In genomic region chrX:46903458-46904242, GRCh38 we compare ENCODE assay signal across 1 cellular context.
TF ChIP-seq lines count a peak whose summit lies in the region.

No MANE protein-coding gene starts in this region.

TF ChIP-seq in HepG2, 621 proteins besides CTCF, POLR2A, EP300 and RAD21 (continued from another document and continues in another):
- TF ChIP-seq, protein P1, sequence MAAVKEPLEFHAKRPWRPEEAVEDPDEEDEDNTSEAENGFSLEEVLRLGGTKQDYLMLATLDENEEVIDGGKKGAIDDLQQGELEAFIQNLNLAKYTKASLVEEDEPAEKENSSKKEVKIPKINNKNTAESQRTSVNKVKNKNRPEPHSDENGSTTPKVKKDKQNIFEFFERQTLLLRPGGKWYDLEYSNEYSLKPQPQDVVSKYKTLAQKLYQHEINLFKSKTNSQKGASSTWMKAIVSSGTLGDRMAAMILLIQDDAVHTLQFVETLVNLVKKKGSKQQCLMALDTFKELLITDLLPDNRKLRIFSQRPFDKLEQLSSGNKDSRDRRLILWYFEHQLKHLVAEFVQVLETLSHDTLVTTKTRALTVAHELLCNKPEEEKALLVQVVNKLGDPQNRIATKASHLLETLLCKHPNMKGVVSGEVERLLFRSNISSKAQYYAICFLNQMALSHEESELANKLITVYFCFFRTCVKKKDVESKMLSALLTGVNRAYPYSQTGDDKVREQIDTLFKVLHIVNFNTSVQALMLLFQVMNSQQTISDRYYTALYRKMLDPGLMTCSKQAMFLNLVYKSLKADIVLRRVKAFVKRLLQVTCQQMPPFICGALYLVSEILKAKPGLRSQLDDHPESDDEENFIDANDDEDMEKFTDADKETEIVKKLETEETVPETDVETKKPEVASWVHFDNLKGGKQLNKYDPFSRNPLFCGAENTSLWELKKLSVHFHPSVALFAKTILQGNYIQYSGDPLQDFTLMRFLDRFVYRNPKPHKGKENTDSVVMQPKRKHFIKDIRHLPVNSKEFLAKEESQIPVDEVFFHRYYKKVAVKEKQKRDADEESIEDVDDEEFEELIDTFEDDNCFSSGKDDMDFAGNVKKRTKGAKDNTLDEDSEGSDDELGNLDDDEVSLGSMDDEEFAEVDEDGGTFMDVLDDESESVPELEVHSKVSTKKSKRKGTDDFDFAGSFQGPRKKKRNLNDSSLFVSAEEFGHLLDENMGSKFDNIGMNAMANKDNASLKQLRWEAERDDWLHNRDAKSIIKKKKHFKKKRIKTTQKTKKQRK (IDR thresholded peaks at IDR 0.05; ENCODE audit: low read length), result no peak
- TF ChIP-seq ZNF776 (CRISPR knock-in tag; IDR thresholded peaks at IDR 0.05) (no peak), ZBTB38 (CRISPR knock-in tag; IDR thresholded peaks at IDR 0.05) (peak; percentile 50; the same call in 1 of the 2 replicates), MYNN (CRISPR knock-in tag; IDR thresholded peaks at IDR 0.05; ENCODE audit: low read depth) (no peak), ASH2L (IDR thresholded peaks at IDR 0.05; ENCODE audit: insufficient read length, low read depth, low read length) (peak; percentile 39), XRCC5 (optimal IDR thresholded peaks at IDR 0.05; ENCODE audit: low read length) (peak; percentile 32), SRSF1 (optimal IDR thresholded peaks at IDR 0.05; ENCODE audit: low read depth, low read length) (no peak), ZNF333 (CRISPR knock-in tag; IDR thresholded peaks at IDR 0.05; ENCODE audit: borderline replicate concordance) (no peak), SETDB1 (CRISPR knock-in tag; IDR thresholded peaks at IDR 0.05; ENCODE audit: borderline replicate concordance) (no peak), ARNT (IDR thresholded peaks at IDR 0.05) (no peak), ZNF687 (CRISPR knock-in tag; IDR thresholded peaks at IDR 0.05) (peak; percentile 80), ZZZ3 (CRISPR knock-in tag; IDR thresholded peaks at IDR 0.05; ENCODE audit: borderline replicate concordance) (no peak), ZNF263 (CRISPR knock-in tag; IDR thresholded peaks at IDR 0.05) (peak; percentile 81), MXI1 (IDR thresholded peaks at IDR 0.05; ENCODE audit: borderline replicate concordance, low read depth, low read length) (peak; percentile 29; the same call in 1 of the 3 replicates), MIER2 (CRISPR knock-in tag; IDR thresholded peaks at IDR 0.05) (no peak), TRIM24 (CRISPR knock-in tag; IDR thresholded peaks at IDR 0.05) (no peak), KDM5B (CRISPR knock-in tag; IDR thresholded peaks at IDR 0.05; ENCODE audit: borderline replicate concordance) (0 out of 2 replicates have a peak, but pooled peaks have one; percentile 32), ZNF496 (CRISPR knock-in tag; IDR thresholded peaks at IDR 0.05; ENCODE audit: insufficient replicate concordance) (no peak), SIX1 (CRISPR knock-in tag; IDR thresholded peaks at IDR 0.05; ENCODE audit: borderline replicate concordance) (no peak), ZIK1 (CRISPR knock-in tag; IDR thresholded peaks at IDR 0.05; ENCODE audit: borderline replicate concordance, low read depth) (no peak), ZNF562 (CRISPR knock-in tag; IDR thresholded peaks at IDR 0.05; ENCODE audit: borderline replicate concordance) (no peak), FOXA3 (CRISPR knock-in tag; IDR thresholded peaks at IDR 0.05) (no peak), PTBP1 (IDR thresholded peaks at IDR 0.05; ENCODE audit: low read depth, low read length, poor library complexity, severe bottlenecking) (no peak), ZNF83 (CRISPR knock-in tag; IDR thresholded peaks at IDR 0.05; ENCODE audit: borderline replicate concordance) (no peak), ZFP36L2 (CRISPR knock-in tag; IDR thresholded peaks at IDR 0.05) (no peak), MBNL3 (CRISPR knock-in tag; conservative IDR thresholded peaks at IDR 0.05) (no peak), ZNF260 (CRISPR knock-in tag; IDR thresholded peaks at IDR 0.05; ENCODE audit: borderline replicate concordance, low read depth) (no peak), ZNF773 (CRISPR knock-in tag; IDR thresholded peaks at IDR 0.05; ENCODE audit: borderline replicate concordance) (no peak), GTF2F1 (IDR thresholded peaks at IDR 0.05; ENCODE audit: low read length) (no peak), CAMTA2 (CRISPR knock-in tag; IDR thresholded peaks at IDR 0.05; ENCODE audit: borderline replicate concordance) (no peak), MIER3 (CRISPR knock-in tag; IDR thresholded peaks at IDR 0.05; ENCODE audit: borderline replicate concordance) (no peak), CREBL2 (CRISPR knock-in tag; IDR thresholded peaks at IDR 0.05; ENCODE audit: borderline replicate concordance) (no peak), SRY (CRISPR knock-in tag; IDR thresholded peaks at IDR 0.05) (no peak), ZNF580 (CRISPR knock-in tag; IDR thresholded peaks at IDR 0.05; ENCODE audit: borderline replicate concordance, low read depth) (0 out of 2 replicates have a peak, but pooled peaks have one; percentile 47), HIC2 (CRISPR knock-in tag; IDR thresholded peaks at IDR 0.05; ENCODE audit: low read depth) (no peak), ZNF121 (CRISPR knock-in tag; IDR thresholded peaks at IDR 0.05) (0 out of 2 replicates have a peak, but pooled peaks have one; percentile 33), HMGXB3 (CRISPR knock-in tag; IDR thresholded peaks at IDR 0.05; ENCODE audit: borderline replicate concordance) (no peak)
- TF ChIP-seq, protein P2, sequence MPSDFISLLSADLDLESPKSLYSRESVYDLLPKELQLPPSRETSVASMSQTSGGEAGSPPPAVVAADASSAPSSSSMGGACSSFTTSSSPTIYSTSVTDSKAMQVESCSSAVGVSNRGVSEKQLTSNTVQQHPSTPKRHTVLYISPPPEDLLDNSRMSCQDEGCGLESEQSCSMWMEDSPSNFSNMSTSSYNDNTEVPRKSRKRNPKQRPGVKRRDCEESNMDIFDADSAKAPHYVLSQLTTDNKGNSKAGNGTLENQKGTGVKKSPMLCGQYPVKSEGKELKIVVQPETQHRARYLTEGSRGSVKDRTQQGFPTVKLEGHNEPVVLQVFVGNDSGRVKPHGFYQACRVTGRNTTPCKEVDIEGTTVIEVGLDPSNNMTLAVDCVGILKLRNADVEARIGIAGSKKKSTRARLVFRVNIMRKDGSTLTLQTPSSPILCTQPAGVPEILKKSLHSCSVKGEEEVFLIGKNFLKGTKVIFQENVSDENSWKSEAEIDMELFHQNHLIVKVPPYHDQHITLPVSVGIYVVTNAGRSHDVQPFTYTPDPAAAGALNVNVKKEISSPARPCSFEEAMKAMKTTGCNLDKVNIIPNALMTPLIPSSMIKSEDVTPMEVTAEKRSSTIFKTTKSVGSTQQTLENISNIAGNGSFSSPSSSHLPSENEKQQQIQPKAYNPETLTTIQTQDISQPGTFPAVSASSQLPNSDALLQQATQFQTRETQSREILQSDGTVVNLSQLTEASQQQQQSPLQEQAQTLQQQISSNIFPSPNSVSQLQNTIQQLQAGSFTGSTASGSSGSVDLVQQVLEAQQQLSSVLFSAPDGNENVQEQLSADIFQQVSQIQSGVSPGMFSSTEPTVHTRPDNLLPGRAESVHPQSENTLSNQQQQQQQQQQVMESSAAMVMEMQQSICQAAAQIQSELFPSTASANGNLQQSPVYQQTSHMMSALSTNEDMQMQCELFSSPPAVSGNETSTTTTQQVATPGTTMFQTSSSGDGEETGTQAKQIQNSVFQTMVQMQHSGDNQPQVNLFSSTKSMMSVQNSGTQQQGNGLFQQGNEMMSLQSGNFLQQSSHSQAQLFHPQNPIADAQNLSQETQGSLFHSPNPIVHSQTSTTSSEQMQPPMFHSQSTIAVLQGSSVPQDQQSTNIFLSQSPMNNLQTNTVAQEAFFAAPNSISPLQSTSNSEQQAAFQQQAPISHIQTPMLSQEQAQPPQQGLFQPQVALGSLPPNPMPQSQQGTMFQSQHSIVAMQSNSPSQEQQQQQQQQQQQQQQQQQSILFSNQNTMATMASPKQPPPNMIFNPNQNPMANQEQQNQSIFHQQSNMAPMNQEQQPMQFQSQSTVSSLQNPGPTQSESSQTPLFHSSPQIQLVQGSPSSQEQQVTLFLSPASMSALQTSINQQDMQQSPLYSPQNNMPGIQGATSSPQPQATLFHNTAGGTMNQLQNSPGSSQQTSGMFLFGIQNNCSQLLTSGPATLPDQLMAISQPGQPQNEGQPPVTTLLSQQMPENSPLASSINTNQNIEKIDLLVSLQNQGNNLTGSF (CRISPR knock-in tag; IDR thresholded peaks at IDR 0.05), result no peak
- TF ChIP-seq, protein P3, sequence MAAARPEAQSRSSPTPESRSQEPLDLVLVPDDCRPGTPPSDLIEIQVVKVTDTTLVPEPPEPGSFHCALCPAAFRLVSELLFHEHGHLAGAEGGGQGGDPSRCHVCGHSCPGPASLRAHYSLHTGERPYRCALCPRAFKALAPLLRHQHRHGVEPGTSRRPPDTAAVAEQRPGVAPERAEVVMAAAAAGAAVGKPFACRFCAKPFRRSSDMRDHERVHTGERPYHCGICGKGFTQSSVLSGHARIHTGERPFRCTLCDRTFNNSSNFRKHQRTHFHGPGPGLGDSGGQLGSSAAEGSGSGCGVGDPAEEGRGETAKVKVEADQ (CRISPR knock-in tag; IDR thresholded peaks at IDR 0.05; ENCODE audit: borderline replicate concordance), result no peak
